ENCODE assay signal across 11 cellular contexts in the genomic region with DNA sequence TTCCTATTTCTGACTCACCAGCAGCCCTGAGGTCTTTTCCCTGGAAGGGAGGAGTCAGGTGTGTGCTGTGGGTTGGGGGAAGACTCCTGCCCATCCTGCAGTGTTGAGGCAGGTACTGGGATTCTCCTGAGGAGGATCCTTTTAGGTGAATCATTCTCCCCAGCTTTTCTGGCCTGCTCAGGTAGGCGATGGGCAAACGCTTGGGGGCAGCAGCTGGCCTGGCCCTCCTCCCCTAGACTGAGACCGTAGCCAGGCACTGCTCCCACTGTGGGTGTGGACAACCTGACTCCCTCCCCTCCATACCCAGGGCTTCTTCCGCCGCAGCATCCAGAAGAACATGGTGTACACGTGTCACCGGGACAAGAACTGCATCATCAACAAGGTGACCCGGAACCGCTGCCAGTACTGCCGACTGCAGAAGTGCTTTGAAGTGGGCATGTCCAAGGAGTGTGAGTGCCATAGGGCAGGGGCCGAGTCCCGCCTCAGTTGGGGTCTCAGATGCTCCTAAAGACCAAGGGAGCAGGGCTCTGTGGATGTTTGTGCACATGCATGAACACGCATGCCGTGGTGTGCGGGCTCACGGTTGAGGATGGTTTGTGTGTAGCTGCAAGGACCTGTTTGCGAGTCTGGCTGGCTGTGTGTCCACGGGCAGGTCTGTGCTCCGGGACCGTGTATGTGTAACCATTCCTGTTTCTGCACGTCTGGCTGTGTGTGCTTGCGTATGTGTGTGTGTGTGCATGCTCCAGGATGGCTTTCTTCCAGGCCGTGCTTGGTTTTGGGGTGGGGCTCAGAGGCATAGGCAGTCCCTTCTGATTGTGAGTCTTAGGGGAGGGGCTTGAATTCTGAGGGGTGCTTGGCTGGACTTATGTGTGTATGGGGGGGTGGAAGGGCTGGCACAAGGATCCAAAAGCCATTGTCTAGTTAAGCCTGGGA. TPM values are rescaled to one million over a fixed set of nuclear protein-coding genes. Genes with fewer than 3 reads are reported as not detected.
DNase-seq lines count a peak whose midpoint lies in the region; ATAC-seq and TF ChIP-seq lines count a peak whose summit lies in the region.
"Had no signal": no experiment of that assay in that cellular context is flagged by ENCODE, and none has a peak within 500 bp of the region (broad histone marks: within the 10 kb centered on the region; RNA-seq: fewer than 3 reads in every experiment).

No MANE protein-coding gene starts in this region.

- ATAC-seq in central memory CD8-positive, alpha-beta T cell (replicated peaks; ENCODE audit: extremely low read depth, poor library complexity, severe bottlenecking): no peak
- ATAC-seq in GM21515 (IDR thresholded peaks at IDR 0.05; ENCODE audit: unreplicated experiment): no peak

- H3K9me3 ChIP-seq in liver (ENCODE audit: control insufficient read depth in 4 of 4, low read length in 3 of 4) (no peaks in the 10 kb centered on the region), stomach (no peaks in the 10 kb centered on the region)

- peaks cover 26% of the 10 kb centered on the region for H3K36me3 Mint-ChIP-seq in activated CD4-positive, alpha-beta T cell treated with anti-CD3 and anti-CD28 coated beads, Interleukin-2, amount 10 ng/mL, durations not matched to agents 24 days and 14 days (ENCODE audit: low read depth)
- H3K36me3 Mint-ChIP-seq in central memory CD8-positive, alpha-beta T cell (ENCODE audit: insufficient read depth): peaks cover 36% of the 10 kb centered on the region

- H3K9me3 Mint-ChIP-seq in activated CD4-positive, alpha-beta T cell treated with anti-CD3 and anti-CD28 coated beads, Interleukin-2, amount 10 ng/mL, durations not matched to agents 24 days and 14 days: no peaks in the 10 kb centered on the region
- no peaks in the 10 kb centered on the region for H3K9me3 Mint-ChIP-seq in central memory CD8-positive, alpha-beta T cell

- no peak for DNase-seq in activated CD4-positive, alpha-beta T cell treated with anti-CD3 and anti-CD28 coated beads, Interleukin-2, amount 10 ng/mL, durations not matched to agents 24 days and 14 days
- no peak for DNase-seq in activated CD4-positive, alpha-beta T cell treated with anti-CD3 and anti-CD28 coated beads, Interleukin-2, amount 50 U/mL, for 4 hours
- no peak for DNase-seq in central memory CD8-positive, alpha-beta T cell (ENCODE audit: low spot score in 2 of 2)
- DNase-seq in stomach (peak; percentile 63), AML-193 (lab: John Stamatoyannopoulos, UW) (no peak), cortex of kidney (lab: John Stamatoyannopoulos, UW) (no peak)

- H3K36me3 ChIP-seq in liver (ENCODE audit: control insufficient read depth in 4 of 4, insufficient read depth in 3 of 4, low read depth in 1 of 4, low read length in 3 of 4) (peaks cover 0 to 4% (median 4%) of the 10 kb centered on the region in 4 donors), stomach (peaks cover 31 to 66% (median 52%) of the 10 kb centered on the region in 4 donors)

- H3K9ac ChIP-seq in liver (ENCODE audit: low read depth in 1 of 2, low read length in 2 of 2): no peak overlapping the region

- H3K4me3 Mint-ChIP-seq in activated CD4-positive, alpha-beta T cell treated with anti-CD3 and anti-CD28 coated beads, Interleukin-2, amount 10 ng/mL, durations not matched to agents 24 days and 14 days: no peak overlapping the region
- no peak overlapping the region for H3K4me3 Mint-ChIP-seq in central memory CD8-positive, alpha-beta T cell

- no peak for TF ChIP-seq POLR2A in stomach (IDR thresholded peaks at IDR 0.05)

- intact Hi-C loops in activated CD4-positive, alpha-beta T cell treated with anti-CD3 and anti-CD28 coated beads, Interleukin-2, amount 10 ng/mL, durations not matched to agents 24 days and 14 days (cut with micrococcal nuclease): no loop called here
- intact Hi-C loops in stomach (cut with DNase I; ENCODE audit: low total_unique reads): no loop called here

- 51% methylated on average over 23 of the region's 23 CpGs for WGBS in liver
- 27 to 51% (median 42%) methylated on average over 19 to 23 of the region's 23 CpGs for WGBS in stomach, 5 donors

- H3K27me3 ChIP-seq in liver (ENCODE audit: control insufficient read depth in 4 of 4, insufficient read depth in 4 of 4, low read length in 3 of 4): no peaks in the 10 kb centered on the region
- H3K27me3 ChIP-seq in stomach: no peaks in the 10 kb centered on the region

- TF ChIP-seq RAD21 in liver (IDR thresholded peaks at IDR 0.05): no peak

- H3K4me3 ChIP-seq in liver (ENCODE audit: low read depth in 1 of 3, low read length in 3 of 3) (no peak overlapping the region), stomach (peak overlapping the region in 1 of 4 donors; percentile 28)

- no peak for TF ChIP-seq CTCF in liver (IDR thresholded peaks at IDR 0.05; ENCODE audit: low read depth, low read length, missing input control)
- no peak for TF ChIP-seq CTCF in stomach (IDR thresholded peaks at IDR 0.05)

- no peaks in the 10 kb centered on the region for H3K27me3 Mint-ChIP-seq in activated CD4-positive, alpha-beta T cell treated with anti-CD3 and anti-CD28 coated beads, Interleukin-2, amount 10 ng/mL, durations not matched to agents 24 days and 14 days
- H3K27me3 Mint-ChIP-seq in central memory CD8-positive, alpha-beta T cell: no peaks in the 10 kb centered on the region

- H3K27ac ChIP-seq in liver (ENCODE audit: low read depth in 1 of 2, low read length in 2 of 2) (peak overlapping the region; percentile 11 to 40), stomach (peak overlapping the region in 4 of 5 donors; percentile 5 to 98 (median 94))

- peaks cover 49 to 98% (median 97%) of the 10 kb centered on the region in 4 donors for H3K4me1 ChIP-seq in liver (ENCODE audit: control insufficient read depth in 4 of 4, insufficient read depth in 4 of 4, low read length in 3 of 4)
- H3K4me1 ChIP-seq in stomach: peaks cover 64 to 94% (median 75%) of the 10 kb centered on the region in 4 donors

- H3K4me1 Mint-ChIP-seq in activated CD4-positive, alpha-beta T cell treated with anti-CD3 and anti-CD28 coated beads, Interleukin-2, amount 10 ng/mL, durations not matched to agents 24 days and 14 days: peaks cover 27% of the 10 kb centered on the region
- H3K4me1 Mint-ChIP-seq in central memory CD8-positive, alpha-beta T cell: peaks cover 47% of the 10 kb centered on the region

- peak overlapping the region; percentile 53 for H3K27ac Mint-ChIP-seq in activated CD4-positive, alpha-beta T cell treated with anti-CD3 and anti-CD28 coated beads, Interleukin-2, amount 10 ng/mL, durations not matched to agents 24 days and 14 days
- peak overlapping the region; percentile 52 for H3K27ac Mint-ChIP-seq in central memory CD8-positive, alpha-beta T cell (ENCODE audit: low read depth)

- no peak for TF ChIP-seq EP300 in stomach (IDR thresholded peaks at IDR 0.05)

TF ChIP-seq in liver, 16 proteins besides CTCF, POLR2A, EP300 and RAD21:
- TF ChIP-seq RXRA (IDR thresholded peaks at IDR 0.05): peak in 1 of 2 donors; percentile 8
- TF ChIP-seq, protein P1, sequence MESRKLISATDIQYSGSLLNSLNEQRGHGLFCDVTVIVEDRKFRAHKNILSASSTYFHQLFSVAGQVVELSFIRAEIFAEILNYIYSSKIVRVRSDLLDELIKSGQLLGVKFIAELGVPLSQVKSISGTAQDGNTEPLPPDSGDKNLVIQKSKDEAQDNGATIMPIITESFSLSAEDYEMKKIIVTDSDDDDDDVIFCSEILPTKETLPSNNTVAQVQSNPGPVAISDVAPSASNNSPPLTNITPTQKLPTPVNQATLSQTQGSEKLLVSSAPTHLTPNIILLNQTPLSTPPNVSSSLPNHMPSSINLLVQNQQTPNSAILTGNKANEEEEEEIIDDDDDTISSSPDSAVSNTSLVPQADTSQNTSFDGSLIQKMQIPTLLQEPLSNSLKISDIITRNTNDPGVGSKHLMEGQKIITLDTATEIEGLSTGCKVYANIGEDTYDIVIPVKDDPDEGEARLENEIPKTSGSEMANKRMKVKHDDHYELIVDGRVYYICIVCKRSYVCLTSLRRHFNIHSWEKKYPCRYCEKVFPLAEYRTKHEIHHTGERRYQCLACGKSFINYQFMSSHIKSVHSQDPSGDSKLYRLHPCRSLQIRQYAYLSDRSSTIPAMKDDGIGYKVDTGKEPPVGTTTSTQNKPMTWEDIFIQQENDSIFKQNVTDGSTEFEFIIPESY (IDR thresholded peaks at IDR 0.05): no peak

RNA-seq across cellular contexts. Expression of a gene that starts 14.8 kb away (rescaled TPM):
- 0.23 and 0.38 TPM in 2 replicates for total RNA-seq in activated CD4-positive, alpha-beta T cell treated with anti-CD3 and anti-CD28 coated beads, Interleukin-2, amount 10 ng/mL, durations not matched to agents 24 days and 14 days
- total RNA-seq in liver (under 1 TPM; 0.47 to 0.59 TPM), stomach (1 to 10 TPM in 1 of 5 donors, under 1 TPM in 1, not detected in 3; 0.55 to 1.2 TPM)
- polyA plus RNA-seq in liver (under 1 TPM in 1 of 2 donors, not detected in 1; 0.48 TPM), stomach (not detected)
- total RNA-seq: kidney epithelial cell, SK-MEL-5 had no signal
- polyA plus RNA-seq: aorta had no signal

RNA-seq across cellular contexts. Expression of a gene that starts 40.8 kb away (rescaled TPM):
- total RNA-seq in activated CD4-positive, alpha-beta T cell treated with anti-CD3 and anti-CD28 coated beads, Interleukin-2, amount 10 ng/mL, durations not matched to agents 24 days and 14 days: 24.0 and 26.2 TPM in 2 replicates
- total RNA-seq in liver (10 to 100 TPM in 1 of 2 donors, 1 to 10 TPM in 1; 8.7 to 12.9 TPM), stomach (10 to 100 TPM; 14.3 to 40.8 (median 24.6) TPM)
- polyA plus RNA-seq in liver (10 to 100 TPM in 1 of 2 donors, 1 to 10 TPM in 1; 6.6 to 26.2 TPM), stomach (10 to 100 TPM; 11.2 to 20.0 (median 17.1) TPM)
